Comparison of ENCODE assay signal across 7 cellular contexts in the genomic region with DNA sequence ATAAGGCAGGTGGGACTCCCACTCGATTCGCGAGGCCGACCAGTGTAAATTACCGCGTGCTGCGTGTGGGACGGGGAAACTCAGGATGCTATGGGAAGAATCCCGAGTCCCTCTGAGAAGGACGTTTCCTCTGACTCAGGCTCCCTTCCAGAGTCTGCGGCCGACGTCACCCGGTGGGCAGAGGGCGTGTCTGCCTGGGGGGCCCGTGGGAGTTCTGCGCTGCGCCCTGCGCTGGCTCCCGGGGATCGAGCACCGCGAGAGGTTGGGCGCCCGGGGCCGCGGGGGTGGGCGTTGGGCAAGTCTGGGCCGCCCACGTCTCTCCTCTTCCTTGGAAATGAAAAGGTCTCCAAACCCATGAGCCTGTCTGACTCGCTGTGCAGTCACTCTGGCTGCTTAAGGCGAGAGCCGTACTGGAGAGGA. TPM values are rescaled to one million over a fixed set of nuclear protein-coding genes. Genes with fewer than 3 reads are reported as not detected.
DNase-seq lines count a peak whose midpoint lies in the region; ATAC-seq and TF ChIP-seq lines count a peak whose summit lies in the region.

No MANE protein-coding gene starts in this region.

- intact Hi-C loops in vagina (cut with DNase I) = no loop called here

- TF ChIP-seq CTCF in parathyroid adenoma (IDR thresholded peaks at IDR 0.05) (no peak), vagina (IDR thresholded peaks at IDR 0.05) (no peak)

- no peaks in the 10 kb centered on the region for H3K79me2 ChIP-seq in parathyroid adenoma

- TF ChIP-seq POLR2A in vagina (IDR thresholded peaks at IDR 0.05) = no peak

- H3K27me3 ChIP-seq in parathyroid adenoma (ENCODE audit: control insufficient read depth, insufficient read depth, low read length) (no peaks in the 10 kb centered on the region), vagina (no peaks in the 10 kb centered on the region)

- DNase-seq in NCI-H146 treated with DMSO at 0.1 percent for 48 hours (lab: John Stamatoyannopoulos, UW; ENCODE audit: unreplicated experiment) = peak; percentile 11
- DNase-seq in activated T-helper 1 cell treated with Interleukin-2 at 50 U/mL for 16 hours (ENCODE audit: low read depth) = peak; percentile 8
- peak; percentile 75 for DNase-seq in glomerular visceral epithelial cell (ENCODE audit: extremely low spot score)
- DNase-seq in vagina (ENCODE audit: extremely low spot score in 2 of 2) = no peak
- DNase-seq in NOMO-1 (lab: John Stamatoyannopoulos, UW; ENCODE audit: unreplicated experiment in 2 of 2) = no peak

- H3K27ac ChIP-seq in parathyroid adenoma (peak overlapping the region; percentile 80), vagina (peak overlapping the region; percentile 60)

- H2AFZ ChIP-seq in parathyroid adenoma = peak overlapping the region; percentile 85

- H3K36me3 ChIP-seq in parathyroid adenoma (ENCODE audit: control insufficient read depth, insufficient read depth, low read length) (no peaks in the 10 kb centered on the region), vagina (no peaks in the 10 kb centered on the region)

- ATAC-seq in GM19328 (IDR thresholded peaks at IDR 0.05; ENCODE audit: unreplicated experiment) = peak; percentile 4

- H3K4me1 ChIP-seq in parathyroid adenoma = peaks cover 5% of the 10 kb centered on the region
- peaks cover 19% of the 10 kb centered on the region for H3K4me1 ChIP-seq in vagina

- H3K4me3 ChIP-seq in parathyroid adenoma (ENCODE audit: low read depth, low read length) (peak overlapping the region; percentile 76), vagina (peak overlapping the region; percentile 54 to 59)

- H3K4me2 ChIP-seq in parathyroid adenoma (ENCODE audit: low read length) = peak overlapping the region; percentile 69

- peak overlapping the region; percentile 19 for H3K9ac ChIP-seq in parathyroid adenoma

- H3K9me3 ChIP-seq in parathyroid adenoma (ENCODE audit: control insufficient read depth, low read length) (no peaks in the 10 kb centered on the region), vagina (no peaks in the 10 kb centered on the region)

RNA-seq across cellular contexts. Expression of gene NIPAL1, which starts 0.5 kb away (rescaled TPM):
- total RNA-seq in vagina = 8.1 TPM

RNA-seq across cellular contexts. Expression of gene CNGA1, which starts 0.6 kb away (rescaled TPM):
- total RNA-seq in vagina = 2.0 TPM

Comparison
In these comparisons a context has a peak if more than half of its experiments do, and no peak if none do; other contexts are left out.
1. DNase-seq: peak in NCI-H146 treated with DMSO at 0.1 percent for 48 hours (single experiment), activated T-helper 1 cell treated with Interleukin-2 at 50 U/mL for 16 hours (single experiment) and glomerular visceral epithelial cell (single experiment); none in vagina (0 of 2) and NOMO-1 (0 of 2).